In the genomic region with DNA sequence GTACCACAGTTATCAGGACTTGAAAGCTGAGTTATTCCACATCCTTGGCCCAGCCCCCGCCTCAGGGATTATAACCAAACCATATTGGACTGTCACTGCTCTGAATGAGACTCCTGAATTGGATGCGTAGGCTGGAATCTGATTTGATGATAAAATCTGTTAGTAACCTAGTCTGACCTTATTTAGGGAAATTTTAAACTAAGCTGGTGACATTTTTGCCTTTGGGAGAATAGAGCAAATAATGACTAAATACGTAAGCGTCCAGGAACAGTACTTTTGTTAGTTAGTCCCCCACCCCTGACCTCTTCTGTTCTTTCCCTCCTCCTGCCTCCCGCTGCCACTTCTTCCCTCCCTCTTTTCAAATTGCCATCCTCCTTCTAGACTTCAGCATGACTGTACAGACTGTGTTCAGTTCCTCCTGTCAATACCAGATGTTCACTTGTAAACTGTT, we compare ENCODE assay signal across 18 cellular contexts.
DNase-seq lines count a peak whose midpoint lies in the region; ATAC-seq, FAIRE-seq and TF ChIP-seq lines count a peak whose summit lies in the region.
"Had no signal": no experiment of that assay in that cellular context is flagged by ENCODE, and none has a peak within 500 bp of the region (broad histone marks: within the 10 kb centered on the region; RNA-seq: fewer than 3 reads in every experiment).

No MANE protein-coding gene starts in this region.

- peaks cover 3 to 5% of the 10 kb centered on the region in 2 experiments for H3K36me3 ChIP-seq in trophoblast cell (ENCODE audit: control insufficient read depth in 1 of 2, insufficient read depth in 2 of 2, low read length in 2 of 2)
- H3K36me3 ChIP-seq in pancreas = no peaks in the 10 kb centered on the region
- H3K36me3 ChIP-seq: esophagus squamous epithelium had no signal

- ATAC-seq in effector memory CD8-positive, alpha-beta T cell (replicated peaks) = no peak
- ATAC-seq in GM18873 (IDR thresholded peaks at IDR 0.05; ENCODE audit: low FRiP score, unreplicated experiment) (no peak), pancreas (no peak)
- ATAC-seq: Panc1 had no signal

- H2BK120ac ChIP-seq in H9 (ENCODE audit: low read depth, low read length, poor library complexity, severe bottlenecking) = no peak overlapping the region
- no peak overlapping the region for H2BK120ac ChIP-seq in trophoblast cell (ENCODE audit: insufficient read depth, low read length, poor library complexity)

- no peak overlapping the region for H4K5ac ChIP-seq in H9 (ENCODE audit: insufficient read length, low read depth, low read length)

- no peak overlapping the region for H4K91ac ChIP-seq in H9 (ENCODE audit: insufficient read length, low read depth, low read length)
- no peak overlapping the region for H4K91ac ChIP-seq in trophoblast cell (ENCODE audit: low read depth, low read length)

- H3K23ac ChIP-seq in H9 (ENCODE audit: insufficient read length, low read depth, low read length) (no peak overlapping the region), trophoblast cell (ENCODE audit: low read length) (no peak overlapping the region)

- TF ChIP-seq CTCF in H9 (conservative IDR thresholded peaks at IDR 0.05) = no peak
- no peak for TF ChIP-seq CTCF in pancreas (IDR thresholded peaks at IDR 0.05)

- H3K9me3 ChIP-seq in H9 (ENCODE audit: control insufficient read depth, low read depth, low read length) = no peaks in the 10 kb centered on the region
- H3K9me3 ChIP-seq in trophoblast cell (ENCODE audit: insufficient read depth, low read depth, low read length) = no peaks in the 10 kb centered on the region
- no peaks in the 10 kb centered on the region for H3K9me3 ChIP-seq in pancreas
- H3K9me3 ChIP-seq: esophagus squamous epithelium had no signal

- no peak overlapping the region for H4K12ac ChIP-seq in trophoblast cell (ENCODE audit: low read depth, low read length)

- no peak for FAIRE-seq in pancreas (lab: Jason Lieb, UNC)

- H3K79me1 ChIP-seq in H9 (ENCODE audit: insufficient read depth, low read depth, low read length, poor library complexity, severe bottlenecking) = no peaks in the 10 kb centered on the region
- H3K79me1 ChIP-seq in trophoblast cell (ENCODE audit: low read length) = peaks cover 2% of the 10 kb centered on the region

- H2BK15ac ChIP-seq in H9 (ENCODE audit: low read depth, low read length) = no peak overlapping the region

- no peak overlapping the region for H2BK5ac ChIP-seq in H9 (ENCODE audit: insufficient read length, low read length)
- no peak overlapping the region for H2BK5ac ChIP-seq in trophoblast cell (ENCODE audit: low read depth, low read length, poor library complexity)

- H2AFZ ChIP-seq in H9 (ENCODE audit: low read length) (no peak overlapping the region), trophoblast cell (ENCODE audit: insufficient read depth, low read length, poor library complexity) (no peak overlapping the region)

- H3K79me2 ChIP-seq in H9 (ENCODE audit: insufficient read depth, low read length) (no peaks in the 10 kb centered on the region), trophoblast cell (ENCODE audit: control insufficient read depth, insufficient read depth, low read length, poor library complexity) (peaks cover 2% of the 10 kb centered on the region)

- WGBS in H9 (ENCODE audit: extremely low coverage, insufficient read length, low lambda C conversion rate) = no CpG with 5 or more reads among the region's 5 CpGs
- no CpG with 5 or more reads among the region's 5 CpGs for WGBS in trophoblast cell (ENCODE audit: extremely low coverage, insufficient coverage, insufficient read length)
- WGBS in pancreas, 2 donors = 87 to 89% methylated on average over 5 of the region's 5 CpGs

- peaks cover 57 to 80% of the 10 kb centered on the region in 2 experiments for H3K4me1 Mint-ChIP-seq in H9
- peaks cover 11 to 36% of the 10 kb centered on the region in 2 donors for H3K4me1 Mint-ChIP-seq in effector memory CD8-positive, alpha-beta T cell (ENCODE audit: low read depth in 2 of 2)

- H4K8ac ChIP-seq in H9 (replicated peaks; ENCODE audit: insufficient read length, low read depth, low read length) (no peak overlapping the region), trophoblast cell (ENCODE audit: low read depth, low read length) (no peak overlapping the region)

- H3K4ac ChIP-seq in H9 (ENCODE audit: low read depth, low read length) (no peak overlapping the region), trophoblast cell (ENCODE audit: low read depth, low read length) (peak overlapping the region; percentile 21)

- no peaks in the 10 kb centered on the region for H3K27me3 Mint-ChIP-seq in H9 (ENCODE audit: low read depth)
- no peaks in the 10 kb centered on the region for H3K27me3 Mint-ChIP-seq in effector memory CD8-positive, alpha-beta T cell
- H3K27me3 Mint-ChIP-seq: CD4-positive, alpha-beta memory T cell had no signal

- H3K4me2 ChIP-seq in H9 (ENCODE audit: insufficient read depth, insufficient read length, low read length) (no peak overlapping the region), trophoblast cell (ENCODE audit: low read length) (no peak overlapping the region)

- no peaks in the 10 kb centered on the region for H4K20me1 ChIP-seq in H9 (ENCODE audit: control insufficient read depth, insufficient read depth, insufficient read length)

- H3K4me3 ChIP-seq in trophoblast cell (ENCODE audit: low read depth, low read length) = no peak overlapping the region
- no peak overlapping the region for H3K4me3 ChIP-seq in pancreas
- H3K4me3 ChIP-seq: coronary artery had no signal

- H2AK5ac ChIP-seq in H9 (ENCODE audit: insufficient read length, low read length) (no peak overlapping the region), trophoblast cell (ENCODE audit: low read length) (no peak overlapping the region)

- in situ Hi-C loops in G401 (cut with HindIII; ENCODE audit: low sequenced_read_pairs) = no loop called here

- DNase-seq in H9 (no peak), NCI-H82 treated with DMSO at 0.1 percent for 48 hours (lab: John Stamatoyannopoulos, UW; ENCODE audit: unreplicated experiment) (peak; percentile 67), trophoblast cell (peak in 1 of 2 donors; percentile 70), G401 (ENCODE audit: low spot score) (no peak), pancreas (no peak)
- DNase-seq in effector memory CD8-positive, alpha-beta T cell = no peak
- DNase-seq: activated CD4-positive, alpha-beta T cell treated with anti-CD3 and anti-CD28 coated beads for 4 hours; CD4-positive, alpha-beta memory T cell; esophagus squamous epithelium; GDM1; KG1; NCI-H1417; NCI-H446; stimulated activated CD4-positive, alpha-beta T cell treated with anti-CD3 and anti-CD28 coated beads, Interleukin-2, amount 100 ng/mL, for 24 hours had no signal

- no peak overlapping the region for H3K27ac ChIP-seq in H9 (ENCODE audit: insufficient read length, low read depth, low read length)
- H3K27ac ChIP-seq in trophoblast cell (ENCODE audit: low read depth, low read length) = no peak overlapping the region
- no peak overlapping the region for H3K27ac ChIP-seq in pancreas

- H3K4me1 ChIP-seq in H9 (ENCODE audit: insufficient read depth, low read length) (peaks cover 17% of the 10 kb centered on the region), trophoblast cell (ENCODE audit: control insufficient read depth in 1 of 2, insufficient read depth in 2 of 2, low read length in 2 of 2) (peaks cover 3 to 6% of the 10 kb centered on the region in 2 experiments), pancreas (peaks cover 0 to 8% (median 0%) of the 10 kb centered on the region in 3 donors)

- H3T11ph ChIP-seq in H9 (ENCODE audit: low read length) = no peak overlapping the region

- H3K56ac ChIP-seq in H9 (ENCODE audit: insufficient read length, low read depth, low read length) = no peak overlapping the region

- peak overlapping the region in 2 of 3 experiments; percentile 1 to 78; a peak in 4 of 7 replicates for H3K27ac Mint-ChIP-seq in H9
- H3K27ac Mint-ChIP-seq in effector memory CD8-positive, alpha-beta T cell = peak overlapping the region; percentile 0 to 76
- H3K27ac Mint-ChIP-seq: T-helper 1 cell treated with Interleukin-12 subunit alpha and Interleukin-12 subunit beta and Interleukin-4 antibody, amounts not matched to agents 30 μg/mL and 1 μg/mL, for 36 hours had no signal

- H2BK12ac ChIP-seq in H9 (ENCODE audit: insufficient read length, low read depth, low read length) = no peak overlapping the region
- H2BK12ac ChIP-seq in trophoblast cell (ENCODE audit: low read length) = no peak overlapping the region

- H3K27me3 ChIP-seq in H9 (ENCODE audit: insufficient read depth, low read length) (no peaks in the 10 kb centered on the region), trophoblast cell (ENCODE audit: insufficient read depth, low read length) (no peaks in the 10 kb centered on the region), pancreas (no peaks in the 10 kb centered on the region)
- H3K27me3 ChIP-seq: esophagus squamous epithelium had no signal

- H2BK20ac ChIP-seq in H9 (ENCODE audit: low read depth, low read length, poor library complexity, severe bottlenecking) = no peak overlapping the region

- no peaks in the 10 kb centered on the region for H3K9me3 Mint-ChIP-seq in H9
- no peaks in the 10 kb centered on the region for H3K9me3 Mint-ChIP-seq in effector memory CD8-positive, alpha-beta T cell
- H3K9me3 Mint-ChIP-seq: T-helper 1 cell treated with Interleukin-12 subunit alpha and Interleukin-12 subunit beta and Interleukin-4 antibody, amounts not matched to agents 30 μg/mL and 1 μg/mL, for 36 hours had no signal

- peak overlapping the region in 1 of 2 experiments; percentile 54; a peak in 1 of 5 replicates for H3K4me3 Mint-ChIP-seq in H9
- no peak overlapping the region for H3K4me3 Mint-ChIP-seq in effector memory CD8-positive, alpha-beta T cell
- H3K4me3 Mint-ChIP-seq: CD4-positive, alpha-beta memory T cell; T-helper 1 cell treated with Interleukin-12 subunit alpha and Interleukin-12 subunit beta and Interleukin-4 antibody, amounts not matched to agents 30 μg/mL and 1 μg/mL, for 36 hours had no signal

- H3K9ac ChIP-seq in H9 (ENCODE audit: extremely low read depth, insufficient read length, low read length) (no peak overlapping the region), trophoblast cell (ENCODE audit: low read length) (no peak overlapping the region)

- intact Hi-C loops in pancreas (cut with DNase I) = no loop called here

- H3K18ac ChIP-seq in H9 (ENCODE audit: insufficient read length, low read depth, low read length) (no peak overlapping the region), trophoblast cell (ENCODE audit: low read length) (no peak overlapping the region)

- no peak overlapping the region for H3K14ac ChIP-seq in H9 (ENCODE audit: insufficient read depth, low read length)
- no peak overlapping the region for H3K14ac ChIP-seq in trophoblast cell (ENCODE audit: low read length)

- no peaks in the 10 kb centered on the region for H3K36me3 Mint-ChIP-seq in H9 (ENCODE audit: insufficient read depth in 1 of 3, low read depth in 3 of 3)
- peaks cover 9% of the 10 kb centered on the region for H3K36me3 Mint-ChIP-seq in effector memory CD8-positive, alpha-beta T cell (ENCODE audit: insufficient read depth)

- H3K23me2 ChIP-seq in H9 (ENCODE audit: insufficient read length, low read depth, low read length, poor library complexity, severe bottlenecking) = no peaks in the 10 kb centered on the region
